1 cellular context compared by ENCODE assay signal in the genomic region with DNA sequence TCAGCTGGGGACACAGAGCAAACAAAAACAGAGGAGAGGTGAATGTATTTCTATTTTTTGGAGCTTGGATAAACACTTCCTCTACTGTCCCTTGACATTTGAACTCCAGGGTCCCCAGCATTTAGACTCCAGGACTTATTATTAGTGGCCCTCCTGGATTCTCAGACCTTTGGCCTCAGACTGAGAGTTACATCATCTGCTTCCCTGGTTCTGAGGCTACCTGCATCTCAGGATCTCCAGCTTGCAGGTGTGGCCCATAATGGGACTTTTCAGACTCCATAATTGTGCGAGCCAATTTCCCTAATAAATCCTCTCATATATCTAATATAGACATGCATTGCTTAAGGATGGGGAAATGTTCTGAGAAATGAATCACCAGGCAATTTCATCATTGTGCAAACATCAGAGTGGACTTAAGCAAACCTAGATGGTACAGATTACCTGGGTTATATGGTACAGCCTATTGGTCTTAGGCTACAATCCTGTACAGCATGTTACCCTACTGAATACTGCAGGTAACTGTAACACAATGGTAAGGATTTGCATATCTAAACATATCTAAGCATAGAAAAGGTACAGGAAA.
TF ChIP-seq lines count a peak whose summit lies in the region.

No MANE protein-coding gene starts in this region.

TF ChIP-seq in A549, 52 proteins besides CTCF, POLR2A, EP300 and RAD21 (continued from another document):
- TF ChIP-seq RCOR1 (IDR thresholded peaks at IDR 0.05; ENCODE audit: low read depth, low read length) (no peak), FOXS1 (CRISPR knock-in tag; IDR thresholded peaks at IDR 0.05) (no peak), KDM5A (IDR thresholded peaks at IDR 0.05) (no peak), BCL3 (IDR thresholded peaks at IDR 0.05) (no peak), CEBPB (IDR thresholded peaks at IDR 0.05) (peak; percentile 80 to 82), NR3C1 (IDR thresholded peaks at IDR 0.05) (no peak), HES2 (IDR thresholded peaks at IDR 0.05) (peak; percentile 62; the same call in 1 of the 2 replicates), FOSL2 (IDR thresholded peaks at IDR 0.05) (no peak), FOSL2 (CRISPR knock-in tag; IDR thresholded peaks at IDR 0.05) (peak; percentile 53), JUN (IDR thresholded peaks at IDR 0.05) (no peak), CHD4 (IDR thresholded peaks at IDR 0.05; ENCODE audit: borderline replicate concordance) (no peak), POLR2AphosphoS2 (conservative IDR thresholded peaks at IDR 0.05; ENCODE audit: low read length) (no peak), GATA3 (IDR thresholded peaks at IDR 0.05; ENCODE audit: borderline replicate concordance) (peak; percentile 46; the same call in 1 of the 2 replicates)
